ENCODE assay signal across 26 cellular contexts in genomic region chr1:212437179-212437798, GRCh38. TPM values are rescaled to one million over a fixed set of nuclear protein-coding genes. Genes with fewer than 3 reads are reported as not detected.
DNase-seq lines count a peak whose midpoint lies in the region; ATAC-seq and TF ChIP-seq lines count a peak whose summit lies in the region.
"Had no signal": no experiment of that assay in that cellular context is flagged by ENCODE, and none has a peak within 500 bp of the region (broad histone marks: within the 10 kb centered on the region; RNA-seq: fewer than 3 reads in every experiment).

No MANE protein-coding gene starts in this region.

- no peak for TF ChIP-seq POLR2A in erythroblast (IDR thresholded peaks at IDR 0.05; ENCODE audit: low read length)

- ATAC-seq in GM18907 (IDR thresholded peaks at IDR 0.05; ENCODE audit: unreplicated experiment) = no peak
- ATAC-seq in heart right ventricle = no peak
- ATAC-seq: left lobe of liver had no signal

- H3K36me3 Mint-ChIP-seq in activated CD4-positive, alpha-beta memory T cell treated with anti-CD3 and anti-CD28 coated beads for 36 hours = no peaks in the 10 kb centered on the region
- no peaks in the 10 kb centered on the region for H3K36me3 Mint-ChIP-seq in activated CD4-positive, alpha-beta memory T cell treated with anti-CD3 and anti-CD28 coated beads, Interleukin-2, amount 10 ng/mL, durations not matched to agents 7 days and 5 days (ENCODE audit: low read depth)
- H3K36me3 Mint-ChIP-seq: activated naive CD8-positive, alpha-beta T cell; immature natural killer cell had no signal

- H3K27me3 ChIP-seq in heart right ventricle = no peaks in the 10 kb centered on the region
- H3K27me3 ChIP-seq: ascending aorta; BLaER1 treated with 17β-estradiol and CSF1 and Interleukin-3, amounts not matched to agents 10 nM and 100 nM had no signal

- H3K4me1 Mint-ChIP-seq in activated CD4-positive, alpha-beta memory T cell treated with anti-CD3 and anti-CD28 coated beads for 36 hours (ENCODE audit: low read depth) = peaks cover 20% of the 10 kb centered on the region
- H3K4me1 Mint-ChIP-seq in activated CD4-positive, alpha-beta memory T cell treated with anti-CD3 and anti-CD28 coated beads, Interleukin-2, amount 10 ng/mL, durations not matched to agents 7 days and 5 days = peaks cover 13% of the 10 kb centered on the region

- POLR2A ChIA-PET in activated CD4-positive, alpha-beta memory T cell treated with anti-CD3 and anti-CD28 coated beads for 36 hours (lab: Charles Lee) = interaction anchor here (0.6 to 0.7 kb wide), 2 partner anchors 185 to 301 kb away, joined by 3 to 4 read pairs; no protein-coding TSS in a partner anchor
- POLR2A ChIA-PET in activated CD4-positive, alpha-beta memory T cell treated with anti-CD3 and anti-CD28 coated beads, Interleukin-2, amount 10 ng/mL, durations not matched to agents 7 days and 5 days (lab: Charles Lee) = no interaction called here

- H3K4me1 ChIP-seq in heart right ventricle = peaks cover 0 to 31% (median 14%) of the 10 kb centered on the region in 9 donors

- no peak overlapping the region for H3K4me3 ChIP-seq in heart right ventricle
- H3K4me3 ChIP-seq: ascending aorta; BLaER1 treated with 17β-estradiol and CSF1 and Interleukin-3, amounts not matched to agents 10 nM and 100 nM; PC-9; prostate gland had no signal

- H3K27ac Mint-ChIP-seq in activated CD4-positive, alpha-beta memory T cell treated with anti-CD3 and anti-CD28 coated beads for 36 hours = no peak overlapping the region
- H3K27ac Mint-ChIP-seq in activated CD4-positive, alpha-beta memory T cell treated with anti-CD3 and anti-CD28 coated beads, Interleukin-2, amount 10 ng/mL, durations not matched to agents 7 days and 5 days = no peak overlapping the region
- H3K27ac Mint-ChIP-seq: activated naive CD8-positive, alpha-beta T cell; immature natural killer cell had no signal

- H3K36me3 ChIP-seq in heart right ventricle = peaks cover 0 to under 1% (median 0%) of the 10 kb centered on the region in 9 donors
- H3K36me3 ChIP-seq: ascending aorta, neutrophil, prostate gland had no signal

- 70 to 80% methylated on average over 4 of the region's 4 CpGs for WGBS in heart right ventricle, 2 donors

- no peak overlapping the region for H3K4me3 Mint-ChIP-seq in activated CD4-positive, alpha-beta memory T cell treated with anti-CD3 and anti-CD28 coated beads for 36 hours
- no peak overlapping the region for H3K4me3 Mint-ChIP-seq in activated CD4-positive, alpha-beta memory T cell treated with anti-CD3 and anti-CD28 coated beads, Interleukin-2, amount 10 ng/mL, durations not matched to agents 7 days and 5 days
- H3K4me3 Mint-ChIP-seq: activated naive CD8-positive, alpha-beta T cell; immature natural killer cell had no signal

- H3K9me3 Mint-ChIP-seq in activated CD4-positive, alpha-beta memory T cell treated with anti-CD3 and anti-CD28 coated beads for 36 hours = no peaks in the 10 kb centered on the region
- no peaks in the 10 kb centered on the region for H3K9me3 Mint-ChIP-seq in activated CD4-positive, alpha-beta memory T cell treated with anti-CD3 and anti-CD28 coated beads, Interleukin-2, amount 10 ng/mL, durations not matched to agents 7 days and 5 days
- H3K9me3 Mint-ChIP-seq: immature natural killer cell had no signal

- no peaks in the 10 kb centered on the region for H3K27me3 Mint-ChIP-seq in activated CD4-positive, alpha-beta memory T cell treated with anti-CD3 and anti-CD28 coated beads for 36 hours
- H3K27me3 Mint-ChIP-seq in activated CD4-positive, alpha-beta memory T cell treated with anti-CD3 and anti-CD28 coated beads, Interleukin-2, amount 10 ng/mL, durations not matched to agents 7 days and 5 days = no peaks in the 10 kb centered on the region
- H3K27me3 Mint-ChIP-seq: activated naive CD8-positive, alpha-beta T cell had no signal

- no peaks in the 10 kb centered on the region for H3K9me3 ChIP-seq in heart right ventricle
- H3K9me3 ChIP-seq: ascending aorta; BLaER1 treated with 17β-estradiol and CSF1 and Interleukin-3, amounts not matched to agents 10 nM and 100 nM; Caco-2; neutrophil; prostate gland had no signal

- DNase-seq in activated CD4-positive, alpha-beta memory T cell treated with anti-CD3 and anti-CD28 coated beads for 36 hours = peak; percentile 20
- no peak for DNase-seq in activated CD4-positive, alpha-beta memory T cell treated with anti-CD3 and anti-CD28 coated beads, Interleukin-2, amount 10 ng/mL, durations not matched to agents 7 days and 5 days
- peak; percentile 20 for DNase-seq in LoVo (ENCODE audit: low spot score)
- DNase-seq in NCI-H69 (lab: John Stamatoyannopoulos, UW) = peak; percentile 49
- peak; percentile 28 to 37 for DNase-seq in erythroblast (lab: John Stamatoyannopoulos, UW)
- DNase-seq in GM20000 (ENCODE audit: low spot score) = no peak
- DNase-seq in heart right ventricle = no peak
- DNase-seq: activated CD4-positive, alpha-beta T cell treated with anti-CD3 and anti-CD28 coated beads, Interleukin-2, amount 50 U/mL, for 4 hours; activated effector memory CD4-positive, alpha-beta T cell treated with Interleukin-2 at 50 U/mL for 16 hours; Caco-2; HCEC 1CT; hippocampal formation; immature natural killer cell; Karpas-422; NCI-H1694 treated with DMSO at 0.1 percent for 48 hours; NCI-H226; PC-9; SHP77; stimulated activated naive CD4-positive, alpha-beta T cell treated with Interleukin-2 at 50 U/mL for 16 hours had no signal

- CTCF ChIA-PET in activated CD4-positive, alpha-beta memory T cell treated with anti-CD3 and anti-CD28 coated beads for 36 hours (lab: Charles Lee) = interaction anchor here (0.9 to 1.4 kb wide), 3 partner anchors 11 to 20 kb away, joined by 3 to 4 read pairs (median 3); no protein-coding TSS in a partner anchor
- CTCF ChIA-PET in activated CD4-positive, alpha-beta memory T cell treated with anti-CD3 and anti-CD28 coated beads, Interleukin-2, amount 10 ng/mL, durations not matched to agents 7 days and 5 days (lab: Charles Lee) = interaction anchor here (1.0 to 3.3 kb wide), 2 partner anchors 18 to 20 kb away, joined by 3 to 9 read pairs; no protein-coding TSS in a partner anchor

- H3K27ac ChIP-seq in heart right ventricle = no peak overlapping the region
- H3K27ac ChIP-seq: ascending aorta; BLaER1 treated with 17β-estradiol and CSF1 and Interleukin-3, amounts not matched to agents 10 nM and 100 nM; neutrophil; PC-9; prostate gland had no signal

- TF ChIP-seq CTCF in GM20000 (IDR thresholded peaks at IDR 0.05; ENCODE audit: extremely low read depth, missing control alignments) (no peak), heart right ventricle (IDR thresholded peaks at IDR 0.05) (no peak)

- intact Hi-C loops in activated CD4-positive, alpha-beta memory T cell treated with anti-CD3 and anti-CD28 coated beads for 36 hours (cut with micrococcal nuclease) = no loop called here
- intact Hi-C loops in heart right ventricle (cut with DNase I) = no loop called here

RNA-seq across cellular contexts. Expression of gene NENF, which starts 4.6 kb away (rescaled TPM):
- total RNA-seq in activated CD4-positive, alpha-beta memory T cell treated with anti-CD3 and anti-CD28 coated beads for 36 hours = 10 to 100 TPM; 38.4 to 42.7 TPM
- total RNA-seq in activated CD4-positive, alpha-beta memory T cell treated with anti-CD3 and anti-CD28 coated beads, Interleukin-2, amount 10 ng/mL, durations not matched to agents 7 days and 5 days = 10 to 100 TPM; 25.6 to 28.5 TPM
- 100 to 1,000 TPM in 6 of 10 donors, 10 to 100 TPM in 4; 91.8 to 163 (median 112) TPM for total RNA-seq in heart right ventricle
- 100 to 1,000 TPM; 117 to 241 TPM for polyA plus RNA-seq in heart right ventricle

RNA-seq across cellular contexts. Expression of gene PACC1, which starts 22.6 kb away (rescaled TPM):
- total RNA-seq in activated CD4-positive, alpha-beta memory T cell treated with anti-CD3 and anti-CD28 coated beads for 36 hours = 1 to 10 TPM; 9.6 to 10.0 TPM
- total RNA-seq in activated CD4-positive, alpha-beta memory T cell treated with anti-CD3 and anti-CD28 coated beads, Interleukin-2, amount 10 ng/mL, durations not matched to agents 7 days and 5 days = 10 to 100 TPM; 11.4 to 12.1 TPM
- total RNA-seq in heart right ventricle = 1 to 10 TPM; 1.9 to 4.6 (median 2.4) TPM
- 1 to 10 TPM; 1.8 to 5.1 TPM for polyA plus RNA-seq in heart right ventricle

Comparison
In these comparisons a context has a peak if more than half of its experiments do, and no peak if none do; other contexts are left out.
1. DNase-seq: peak in activated CD4-positive, alpha-beta memory T cell treated with anti-CD3 and anti-CD28 coated beads for 36 hours (single experiment), LoVo (single experiment), NCI-H69 (single experiment) and erythroblast (2 of 2); none in activated CD4-positive, alpha-beta memory T cell treated with anti-CD3 and anti-CD28 coated beads, Interleukin-2, amount 10 ng/mL, durations not matched to agents 7 days and 5 days (single experiment), GM20000 (single experiment) and heart right ventricle (0 of 2).